ENCODE assay signal across 14 cellular contexts in the genomic region with DNA sequence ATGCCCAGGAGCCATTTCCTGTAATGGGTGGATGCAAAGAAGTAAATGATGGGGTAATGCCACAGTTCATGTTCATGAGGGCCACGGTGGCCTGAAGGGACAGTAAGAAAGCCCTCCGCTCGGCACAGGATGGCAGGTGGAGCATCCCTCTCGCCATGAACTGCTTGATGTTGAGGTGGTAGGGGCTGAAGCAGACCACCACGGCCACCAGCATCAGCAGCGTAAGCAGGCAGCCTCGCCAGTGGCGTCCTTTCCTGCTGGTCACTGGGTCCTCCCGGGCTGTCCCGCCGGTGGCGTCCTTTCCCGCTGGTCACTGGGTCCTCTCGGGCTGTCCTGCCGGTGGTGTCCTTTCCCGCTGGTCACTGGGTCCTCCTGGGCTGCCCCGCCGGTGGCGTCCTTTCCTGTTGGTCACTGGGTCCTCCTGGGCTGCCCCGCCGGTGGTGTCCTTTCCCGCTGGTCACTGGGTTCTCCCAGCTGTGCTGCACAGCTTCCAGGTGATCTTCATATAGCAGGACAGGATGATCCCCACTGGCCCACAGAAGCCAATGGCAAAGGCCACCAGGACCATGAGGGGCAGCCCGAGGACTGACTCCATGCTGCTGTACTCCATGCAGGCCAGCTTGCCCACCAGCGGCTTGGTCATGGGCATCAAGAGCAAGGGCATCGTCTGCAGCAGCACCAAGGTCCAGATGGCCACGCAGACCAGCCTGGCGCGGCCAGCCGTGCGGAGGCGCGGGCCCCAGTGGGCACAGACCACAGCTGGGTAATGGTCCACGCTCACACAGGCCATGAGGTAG.
"Had no signal": no experiment of that assay in that cellular context is flagged by ENCODE, and none has a peak within 500 bp of the region (broad histone marks: within the 10 kb centered on the region; RNA-seq: fewer than 3 reads in every experiment).

No MANE protein-coding gene starts in this region.

- FAIRE-seq: colon, small intestine had no signal

- H3K36me3 ChIP-seq: esophagus squamous epithelium, right atrium auricular region, tibial artery, upper lobe of left lung, vagina had no signal

- H3K27me3 ChIP-seq: hepatocyte, right atrium auricular region, tibial artery, upper lobe of left lung, vagina had no signal

- H3K27me3 Mint-ChIP-seq: naive thymus-derived CD4-positive, alpha-beta T cell had no signal

- ATAC-seq: naive thymus-derived CD4-positive, alpha-beta T cell had no signal

- H3K79me2 ChIP-seq: hepatocyte had no signal

- H3K27ac ChIP-seq: hepatocyte, tibial artery, vagina had no signal

- H3K4me1 ChIP-seq: right atrium auricular region, tibial artery, vagina had no signal

- H3K4me2 ChIP-seq: hepatocyte had no signal

- DNase-seq: dermis blood vessel endothelial cell; esophagus squamous epithelium; foreskin fibroblast; mammary epithelial cell; naive thymus-derived CD4-positive, alpha-beta T cell; small intestine; stimulated activated CD4-positive, alpha-beta T cell treated with anti-CD3 and anti-CD28 coated beads, Interleukin-12 subunit alpha, Interleukin-12 subunit beta, amount 100 ng/mL, for 4 hours; stimulated activated naive CD4-positive, alpha-beta T cell treated with Interleukin-2 at 50 U/mL for 16 hours had no signal

- H3K4me3 ChIP-seq: esophagus squamous epithelium, hepatocyte, right atrium auricular region, tibial artery, upper lobe of left lung, vagina had no signal

- H3K9me3 ChIP-seq: esophagus squamous epithelium, tibial artery, upper lobe of left lung, vagina had no signal

- H2AFZ ChIP-seq: hepatocyte had no signal
